Comparison of ENCODE assay signal across 12 cellular contexts in the genomic region with DNA sequence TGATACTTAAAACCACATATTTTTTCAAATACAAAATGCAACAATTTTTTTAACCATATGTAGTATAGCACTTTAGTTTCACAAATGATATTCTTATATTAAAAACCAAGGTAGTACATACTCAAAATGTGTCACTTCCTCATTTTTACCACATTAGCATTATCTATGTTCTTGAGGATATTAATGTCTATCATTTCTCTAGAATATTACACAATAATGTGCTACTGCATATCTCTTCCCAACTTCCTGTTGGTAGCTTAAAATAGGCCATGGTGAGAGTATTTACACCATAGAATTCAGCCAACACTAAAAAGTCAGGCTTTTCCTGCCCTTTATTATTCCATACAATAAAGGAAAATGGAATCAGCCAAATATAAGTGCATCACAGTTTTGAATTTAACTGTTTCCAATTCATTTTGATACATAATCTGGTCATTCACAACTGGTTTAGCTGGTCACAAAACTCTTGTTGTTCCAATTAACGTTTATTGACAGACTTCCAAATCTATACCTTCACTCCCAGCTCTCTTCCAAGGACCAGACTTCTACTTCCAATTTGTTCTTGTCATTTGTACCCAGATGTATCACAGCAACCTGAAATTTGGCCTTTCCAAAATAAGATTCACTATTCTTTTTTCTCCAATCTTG. TPM values are rescaled to one million over a fixed set of nuclear protein-coding genes. Genes with fewer than 3 reads are reported as not detected.
DNase-seq lines count a peak whose midpoint lies in the region; ATAC-seq and TF ChIP-seq lines count a peak whose summit lies in the region.
"Had no signal": no experiment of that assay in that cellular context is flagged by ENCODE, and none has a peak within 500 bp of the region (broad histone marks: within the 10 kb centered on the region; RNA-seq: fewer than 3 reads in every experiment).

No MANE protein-coding gene starts in this region.

- H3K4me3 ChIP-seq in HEK293 (ENCODE audit: low read depth, low read length), result no peak overlapping the region
- no peak overlapping the region for H3K4me3 ChIP-seq in choroid plexus epithelial cell (ENCODE audit: low read depth, low read length)
- H3K4me3 ChIP-seq in neutrophil (ENCODE audit: low read depth in 1 of 2, low read length in 1 of 2), result no peak overlapping the region

- H3K4me1 ChIP-seq in HEK293 (ENCODE audit: control insufficient read depth, insufficient read depth, low read length), result peaks cover 7% of the 10 kb centered on the region
- peaks cover 17 to 28% of the 10 kb centered on the region in 2 experiments for H3K4me1 ChIP-seq in neutrophil (ENCODE audit: control insufficient read depth in 1 of 2, insufficient read depth in 1 of 2, low read depth in 1 of 2, low read length in 1 of 2)

- H3K27ac ChIP-seq in HEK293 (ENCODE audit: extremely low read depth, low read depth, low read length) (no peak overlapping the region), neutrophil (peak overlapping the region; percentile 21)

- CTCF ChIA-PET in HEK293 (lab: Yijun Ruan, JAX), result interaction anchor here (0.6 kb wide), 1 partner anchor 158 kb away, joined by 3 read pairs; no protein-coding TSS in a partner anchor

- no peak overlapping the region for H3K27ac Mint-ChIP-seq in natural killer cell treated with Interleukin-12 subunit alpha and Interleukin-12 subunit beta and Interleukin-15 and Interleukin-18, amount 100 ng/mL, for 72 hours
- H3K27ac Mint-ChIP-seq: activated CD4-positive, alpha-beta memory T cell treated with anti-CD3 and anti-CD28 coated beads for 36 hours; naive thymus-derived CD8-positive, alpha-beta T cell had no signal

- in situ Hi-C loops in ACHN (cut with HindIII; ENCODE audit: low pct_ligation_motif_present, low pct_unique_long_range_greater_than_20kb, low sequenced_read_pairs), result no loop called here

- no peaks in the 10 kb centered on the region for H3K36me3 Mint-ChIP-seq in natural killer cell treated with Interleukin-12 subunit alpha and Interleukin-12 subunit beta and Interleukin-15 and Interleukin-18, amount 100 ng/mL, for 72 hours
- H3K36me3 Mint-ChIP-seq: activated CD4-positive, alpha-beta memory T cell treated with anti-CD3 and anti-CD28 coated beads for 36 hours had no signal

- H3K9me3 ChIP-seq in HEK293 (ENCODE audit: control insufficient read depth, insufficient read depth, low read depth, low read length) (no peaks in the 10 kb centered on the region), neutrophil (no peaks in the 10 kb centered on the region)

- no peak overlapping the region for H3K4me3 Mint-ChIP-seq in natural killer cell treated with Interleukin-12 subunit alpha and Interleukin-12 subunit beta and Interleukin-15 and Interleukin-18, amount 100 ng/mL, for 72 hours
- H3K4me3 Mint-ChIP-seq: activated CD4-positive, alpha-beta memory T cell treated with anti-CD3 and anti-CD28 coated beads for 36 hours; naive thymus-derived CD8-positive, alpha-beta T cell had no signal

- peaks cover 2 to 17% of the 10 kb centered on the region in 2 donors for H3K27me3 Mint-ChIP-seq in natural killer cell treated with Interleukin-12 subunit alpha and Interleukin-12 subunit beta and Interleukin-15 and Interleukin-18, amount 100 ng/mL, for 72 hours
- H3K27me3 Mint-ChIP-seq: activated CD4-positive, alpha-beta memory T cell treated with anti-CD3 and anti-CD28 coated beads for 36 hours had no signal

- no peak for ATAC-seq in natural killer cell treated with Interleukin-12 subunit alpha and Interleukin-12 subunit beta and Interleukin-15 and Interleukin-18, amount 100 ng/mL, for 72 hours
- ATAC-seq: naive thymus-derived CD8-positive, alpha-beta T cell had no signal

- H3K9me3 Mint-ChIP-seq in natural killer cell treated with Interleukin-12 subunit alpha and Interleukin-12 subunit beta and Interleukin-15 and Interleukin-18, amount 100 ng/mL, for 72 hours, result no peaks in the 10 kb centered on the region
- H3K9me3 Mint-ChIP-seq: activated CD4-positive, alpha-beta memory T cell treated with anti-CD3 and anti-CD28 coated beads for 36 hours had no signal

- POLR2A ChIA-PET in HEK293 (lab: Yijun Ruan, JAX), result no interaction called here

- TF ChIP-seq CTCF in HEK293 (tag by site-specific recombination; IDR thresholded peaks at IDR 0.05) (no peak), choroid plexus epithelial cell (conservative IDR thresholded peaks at IDR 0.05; ENCODE audit: low read depth, low read length) (no peak), neutrophil (IDR thresholded peaks at IDR 0.05) (no peak)

- no peaks in the 10 kb centered on the region for H3K27me3 ChIP-seq in neutrophil

- H3K4me1 Mint-ChIP-seq in natural killer cell treated with Interleukin-12 subunit alpha and Interleukin-12 subunit beta and Interleukin-15 and Interleukin-18, amount 100 ng/mL, for 72 hours (ENCODE audit: low read depth in 2 of 2), result peaks cover 0 to 3% of the 10 kb centered on the region in 2 donors
- H3K4me1 Mint-ChIP-seq: naive thymus-derived CD8-positive, alpha-beta T cell had no signal

- DNase-seq in OCI-M1 (lab: John Stamatoyannopoulos, UW) (peak; percentile 81), choroid plexus epithelial cell (ENCODE audit: low read depth) (peak; percentile 71), ACHN (no peak), NCI-H2196 (lab: John Stamatoyannopoulos, UW; ENCODE audit: unreplicated experiment) (no peak)
- no peak for DNase-seq in natural killer cell treated with Interleukin-12 subunit alpha and Interleukin-12 subunit beta and Interleukin-15 and Interleukin-18, amount 100 ng/mL, for 72 hours (ENCODE audit: low spot score)
- DNase-seq in stimulated activated CD4-positive, alpha-beta T cell treated with anti-CD3 and anti-CD28 coated beads, Interleukin-4, amount 100 ng/mL, for 24 hours, result no peak
- DNase-seq: activated CD4-positive, alpha-beta memory T cell treated with anti-CD3 and anti-CD28 coated beads for 36 hours; activated naive CD4-positive, alpha-beta T cell; islet precursor cell; naive thymus-derived CD8-positive, alpha-beta T cell had no signal

- no peaks in the 10 kb centered on the region for H3K36me3 ChIP-seq in HEK293 (ENCODE audit: control insufficient read depth in 2 of 2, insufficient read depth in 1 of 2, low read length in 2 of 2)
- no peaks in the 10 kb centered on the region for H3K36me3 ChIP-seq in neutrophil

TF ChIP-seq in HEK293, 187 proteins besides CTCF, POLR2A, EP300 and RAD21 (continues in another document):
- TF ChIP-seq, protein P1, sequence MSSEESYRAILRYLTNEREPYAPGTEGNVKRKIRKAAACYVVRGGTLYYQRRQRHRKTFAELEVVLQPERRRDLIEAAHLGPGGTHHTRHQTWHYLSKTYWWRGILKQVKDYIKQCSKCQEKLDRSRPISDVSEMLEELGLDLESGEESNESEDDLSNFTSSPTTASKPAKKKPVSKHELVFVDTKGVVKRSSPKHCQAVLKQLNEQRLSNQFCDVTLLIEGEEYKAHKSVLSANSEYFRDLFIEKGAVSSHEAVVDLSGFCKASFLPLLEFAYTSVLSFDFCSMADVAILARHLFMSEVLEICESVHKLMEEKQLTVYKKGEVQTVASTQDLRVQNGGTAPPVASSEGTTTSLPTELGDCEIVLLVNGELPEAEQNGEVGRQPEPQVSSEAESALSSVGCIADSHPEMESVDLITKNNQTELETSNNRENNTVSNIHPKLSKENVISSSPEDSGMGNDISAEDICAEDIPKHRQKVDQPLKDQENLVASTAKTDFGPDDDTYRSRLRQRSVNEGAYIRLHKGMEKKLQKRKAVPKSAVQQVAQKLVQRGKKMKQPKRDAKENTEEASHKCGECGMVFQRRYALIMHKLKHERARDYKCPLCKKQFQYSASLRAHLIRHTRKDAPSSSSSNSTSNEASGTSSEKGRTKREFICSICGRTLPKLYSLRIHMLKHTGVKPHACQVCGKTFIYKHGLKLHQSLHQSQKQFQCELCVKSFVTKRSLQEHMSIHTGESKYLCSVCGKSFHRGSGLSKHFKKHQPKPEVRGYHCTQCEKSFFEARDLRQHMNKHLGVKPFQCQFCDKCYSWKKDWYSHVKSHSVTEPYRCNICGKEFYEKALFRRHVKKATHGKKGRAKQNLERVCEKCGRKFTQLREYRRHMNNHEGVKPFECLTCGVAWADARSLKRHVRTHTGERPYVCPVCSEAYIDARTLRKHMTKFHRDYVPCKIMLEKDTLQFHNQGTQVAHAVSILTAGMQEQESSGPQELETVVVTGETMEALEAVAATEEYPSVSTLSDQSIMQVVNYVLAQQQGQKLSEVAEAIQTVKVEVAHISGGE (tag by site-specific recombination; conservative IDR thresholded peaks at IDR 0.05; ENCODE audit: low read depth), result peak; percentile 25; the same call in 1 of the 2 replicates

RNA-seq across cellular contexts. Expression of gene LRRC17, which starts 20.0 kb away (rescaled TPM):
- total RNA-seq in natural killer cell treated with Interleukin-12 subunit alpha and Interleukin-12 subunit beta and Interleukin-15 and Interleukin-18, amount 100 ng/mL, for 72 hours, result under 1 TPM; 0.14 to 0.81 TPM

Comparison
In these comparisons a context has a peak if more than half of its experiments do, and no peak if none do; other contexts are left out.
1. DNase-seq: peak in OCI-M1 (single experiment) and choroid plexus epithelial cell (single experiment); none in natural killer cell treated with Interleukin-12 subunit alpha and Interleukin-12 subunit beta and Interleukin-15 and Interleukin-18, amount 100 ng/mL, for 72 hours (single experiment), stimulated activated CD4-positive, alpha-beta T cell treated with anti-CD3 and anti-CD28 coated beads, Interleukin-4, amount 100 ng/mL, for 24 hours (single experiment), ACHN (single experiment) and NCI-H2196 (single experiment).